Comparison of ENCODE assay signal across 10 cellular contexts in genomic region chr9:120920495-120921178, GRCh38. TPM values are rescaled to one million over a fixed set of nuclear protein-coding genes. Genes with fewer than 3 reads are reported as not detected.
DNase-seq lines count a peak whose midpoint lies in the region; ATAC-seq lines count a peak whose summit lies in the region.
"Had no signal": no experiment of that assay in that cellular context is flagged by ENCODE, and none has a peak within 500 bp of the region (broad histone marks: within the 10 kb centered on the region; RNA-seq: fewer than 3 reads in every experiment).

No MANE protein-coding gene starts in this region.

- CTCF ChIA-PET in activated CD8-positive, alpha-beta T cell treated with anti-CD3 and anti-CD28 coated beads, Interleukin-2, amount 10 ng/mL, durations not matched to agents 7 days and 5 days (lab: Charles Lee): interaction anchor here (0.7 to 2.8 kb wide), 12 partner anchors 9 to 61 kb away, joined by 3 to 14 read pairs (median 4); no protein-coding TSS in a partner anchor

- no peak overlapping the region for H3K9ac ChIP-seq in BLaER1 treated with 17β-estradiol and CSF1 and Interleukin-3, amounts not matched to agents 10 nM and 100 nM
- H3K9ac ChIP-seq in mucosa of rectum (ENCODE audit: low read depth in 1 of 2, low read length in 2 of 2): peak overlapping the region; percentile 14 to 19

- H3K4me1 Mint-ChIP-seq in activated CD8-positive, alpha-beta T cell treated with anti-CD3 and anti-CD28 coated beads, Interleukin-2, amount 10 ng/mL, durations not matched to agents 7 days and 5 days (ENCODE audit: low read depth): peaks cover 92% of the 10 kb centered on the region

- H3K27me3 Mint-ChIP-seq in activated CD8-positive, alpha-beta T cell treated with anti-CD3 and anti-CD28 coated beads, Interleukin-2, amount 10 ng/mL, durations not matched to agents 7 days and 5 days (ENCODE audit: low read depth): no peaks in the 10 kb centered on the region

- H3K27me3 ChIP-seq in BLaER1 treated with 17β-estradiol and CSF1 and Interleukin-3, amounts not matched to agents 10 nM and 100 nM: no peaks in the 10 kb centered on the region
- H3K27me3 ChIP-seq in mucosa of rectum (ENCODE audit: control insufficient read depth in 2 of 2, insufficient read depth in 2 of 2, low read length in 2 of 2): no peaks in the 10 kb centered on the region

- no peak for DNase-seq in activated CD8-positive, alpha-beta T cell treated with anti-CD3 and anti-CD28 coated beads, Interleukin-2, amount 10 ng/mL, durations not matched to agents 7 days and 5 days
- DNase-seq in retina (no peak), germinal center (ENCODE audit: low spot score) (no peak), NCI-H774 (lab: John Stamatoyannopoulos, UW) (no peak), EL (no peak)
- DNase-seq: cortex of kidney, SW 1271 had no signal

- peaks cover 0 to 6% (median 0%) of the 10 kb centered on the region in 11 experiments; a peak in 4 of 22 replicates for H3K9me3 ChIP-seq in BLaER1 treated with 17β-estradiol and CSF1 and Interleukin-3, amounts not matched to agents 10 nM and 100 nM (replicated peaks in 1 of 11)
- no peaks in the 10 kb centered on the region for H3K9me3 ChIP-seq in mucosa of rectum (ENCODE audit: control insufficient read depth in 2 of 2, low read length in 2 of 2)

- no peaks in the 10 kb centered on the region for H4K20me1 ChIP-seq in BLaER1 treated with 17β-estradiol and CSF1 and Interleukin-3, amounts not matched to agents 10 nM and 100 nM

- H3K9me3 Mint-ChIP-seq in activated CD8-positive, alpha-beta T cell treated with anti-CD3 and anti-CD28 coated beads, Interleukin-2, amount 10 ng/mL, durations not matched to agents 7 days and 5 days (ENCODE audit: insufficient read depth): peaks cover 5% of the 10 kb centered on the region

- peaks cover 26 to 45% (median 30%) of the 10 kb centered on the region in 10 experiments for H3K4me1 ChIP-seq in BLaER1 treated with 17β-estradiol and CSF1 and Interleukin-3, amounts not matched to agents 10 nM and 100 nM
- peaks cover 0 to 3% of the 10 kb centered on the region in 2 donors for H3K4me1 ChIP-seq in mucosa of rectum (ENCODE audit: control insufficient read depth in 2 of 2, insufficient read depth in 2 of 2, low read length in 2 of 2)

- peak; percentile 35 for ATAC-seq in GM18868 (IDR thresholded peaks at IDR 0.05; ENCODE audit: unreplicated experiment)
- ATAC-seq in activated CD8-positive, alpha-beta T cell treated with anti-CD3 and anti-CD28 coated beads, Interleukin-2, amount 10 ng/mL, durations not matched to agents 7 days and 5 days: no peak

- H3K27ac Mint-ChIP-seq in activated CD8-positive, alpha-beta T cell treated with anti-CD3 and anti-CD28 coated beads, Interleukin-2, amount 10 ng/mL, durations not matched to agents 7 days and 5 days: peak overlapping the region; percentile 95

- peaks cover 0 to 6% (median 0%) of the 10 kb centered on the region in 11 experiments; a peak in 2 of 22 replicates for H3K36me3 ChIP-seq in BLaER1 treated with 17β-estradiol and CSF1 and Interleukin-3, amounts not matched to agents 10 nM and 100 nM
- H3K36me3 ChIP-seq in mucosa of rectum (ENCODE audit: control insufficient read depth in 2 of 2, insufficient read depth in 2 of 2, low read length in 2 of 2): no peaks in the 10 kb centered on the region

- POLR2A ChIA-PET in activated CD8-positive, alpha-beta T cell treated with anti-CD3 and anti-CD28 coated beads, Interleukin-2, amount 10 ng/mL, durations not matched to agents 7 days and 5 days (lab: Charles Lee): interaction anchor here (0.5 to 15.6 kb wide), 12 partner anchors 8 to 193 kb away, joined by 3 to 344 read pairs (median 3); partner anchors contain the start of genes FBXW2 and PHF19

- H3K27ac ChIP-seq in BLaER1 treated with 17β-estradiol and CSF1 and Interleukin-3, amounts not matched to agents 10 nM and 100 nM: peak overlapping the region in 2 of 11 experiments; percentile 1 to 11; a peak in 1 of 22 replicates
- H3K27ac ChIP-seq in mucosa of rectum (ENCODE audit: low read depth in 2 of 2, low read length in 2 of 2): peak overlapping the region in 1 of 2 donors; percentile 58

- H3K4me3 Mint-ChIP-seq in activated CD8-positive, alpha-beta T cell treated with anti-CD3 and anti-CD28 coated beads, Interleukin-2, amount 10 ng/mL, durations not matched to agents 7 days and 5 days: peak overlapping the region; percentile 90

- peaks cover 96% of the 10 kb centered on the region for H3K36me3 Mint-ChIP-seq in activated CD8-positive, alpha-beta T cell treated with anti-CD3 and anti-CD28 coated beads, Interleukin-2, amount 10 ng/mL, durations not matched to agents 7 days and 5 days (ENCODE audit: low read depth)

- no peak overlapping the region for H3K4me3 ChIP-seq in BLaER1 treated with 17β-estradiol and CSF1 and Interleukin-3, amounts not matched to agents 10 nM and 100 nM
- H3K4me3 ChIP-seq in mucosa of rectum (ENCODE audit: low read length in 2 of 2): no peak overlapping the region

- peak overlapping the region; percentile 2 to 64 (median 38); a peak in 19 of 22 replicates for H3K4me2 ChIP-seq in BLaER1 treated with 17β-estradiol and CSF1 and Interleukin-3, amounts not matched to agents 10 nM and 100 nM

RNA-seq across cellular contexts. Expression of gene TRAF1, which starts 6.0 kb away (rescaled TPM):
- total RNA-seq in activated CD8-positive, alpha-beta T cell treated with anti-CD3 and anti-CD28 coated beads, Interleukin-2, amount 10 ng/mL, durations not matched to agents 7 days and 5 days: 10 to 100 TPM; 51.6 to 52.9 TPM

RNA-seq across cellular contexts. Expression of gene PHF19, which starts 43.6 kb away (rescaled TPM):
- 100 to 1,000 TPM; 273 to 290 TPM for total RNA-seq in activated CD8-positive, alpha-beta T cell treated with anti-CD3 and anti-CD28 coated beads, Interleukin-2, amount 10 ng/mL, durations not matched to agents 7 days and 5 days

Comparison
In these comparisons a context has a peak if more than half of its experiments do, and no peak if none do; other contexts are left out.
1. H3K9ac ChIP-seq: peak in mucosa of rectum (2 of 2); none in BLaER1 treated with 17β-estradiol and CSF1 and Interleukin-3, amounts not matched to agents 10 nM and 100 nM (0 of 11).